Comparison of ENCODE assay signal across 1 cellular context in the genomic region with DNA sequence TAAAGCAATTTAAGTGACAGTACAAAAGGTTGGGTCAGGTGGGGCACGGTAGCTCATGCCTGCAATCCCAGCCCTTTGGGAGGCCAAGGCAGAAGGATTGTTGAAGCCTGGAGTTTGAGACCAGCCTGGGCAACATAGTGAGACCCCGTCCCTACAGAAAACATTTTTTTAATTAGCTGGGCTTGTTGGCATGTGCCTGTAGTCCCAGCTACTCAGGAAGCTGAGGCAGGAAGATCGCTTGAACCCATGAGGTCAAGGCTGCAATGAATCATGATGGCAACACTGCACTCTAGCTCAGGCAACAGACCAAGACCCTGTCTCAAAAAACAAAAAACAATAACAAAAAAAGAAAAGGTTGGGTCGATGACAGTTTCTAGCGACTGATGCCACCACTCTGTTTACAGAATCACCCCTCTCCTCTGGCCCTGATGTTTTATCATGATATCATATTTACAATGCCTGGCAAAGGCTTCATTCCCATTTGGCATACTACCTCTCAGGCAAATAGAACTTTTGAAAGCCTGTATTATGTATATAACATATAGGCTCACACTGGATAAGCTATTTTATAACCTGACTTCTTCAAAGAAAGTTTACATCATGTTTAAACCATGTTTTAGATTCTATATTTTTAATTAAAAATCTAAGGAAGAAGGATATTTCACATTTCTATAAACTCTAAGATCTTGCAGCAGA.
TF ChIP-seq lines count a peak whose summit lies in the region.

No MANE protein-coding gene starts in this region.

TF ChIP-seq in HepG2, 621 proteins besides CTCF, POLR2A, EP300 and RAD21 (continued from another document and continues in another):
- TF ChIP-seq, protein P1, sequence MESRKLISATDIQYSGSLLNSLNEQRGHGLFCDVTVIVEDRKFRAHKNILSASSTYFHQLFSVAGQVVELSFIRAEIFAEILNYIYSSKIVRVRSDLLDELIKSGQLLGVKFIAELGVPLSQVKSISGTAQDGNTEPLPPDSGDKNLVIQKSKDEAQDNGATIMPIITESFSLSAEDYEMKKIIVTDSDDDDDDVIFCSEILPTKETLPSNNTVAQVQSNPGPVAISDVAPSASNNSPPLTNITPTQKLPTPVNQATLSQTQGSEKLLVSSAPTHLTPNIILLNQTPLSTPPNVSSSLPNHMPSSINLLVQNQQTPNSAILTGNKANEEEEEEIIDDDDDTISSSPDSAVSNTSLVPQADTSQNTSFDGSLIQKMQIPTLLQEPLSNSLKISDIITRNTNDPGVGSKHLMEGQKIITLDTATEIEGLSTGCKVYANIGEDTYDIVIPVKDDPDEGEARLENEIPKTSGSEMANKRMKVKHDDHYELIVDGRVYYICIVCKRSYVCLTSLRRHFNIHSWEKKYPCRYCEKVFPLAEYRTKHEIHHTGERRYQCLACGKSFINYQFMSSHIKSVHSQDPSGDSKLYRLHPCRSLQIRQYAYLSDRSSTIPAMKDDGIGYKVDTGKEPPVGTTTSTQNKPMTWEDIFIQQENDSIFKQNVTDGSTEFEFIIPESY (CRISPR knock-in tag; IDR thresholded peaks at IDR 0.05), result no peak
- TF ChIP-seq ZMYM3 (CRISPR knock-in tag; IDR thresholded peaks at IDR 0.05), result peak; percentile 77
- no peak for TF ChIP-seq SALL2 (CRISPR knock-in tag; IDR thresholded peaks at IDR 0.05)
- no peak for TF ChIP-seq TGIF2 (CRISPR knock-in tag; IDR thresholded peaks at IDR 0.05)
- no peak for TF ChIP-seq GATAD1 (CRISPR knock-in tag; IDR thresholded peaks at IDR 0.05)
- TF ChIP-seq FOSL2 (CRISPR knock-in tag; IDR thresholded peaks at IDR 0.05), result peak; percentile 90
- TF ChIP-seq, protein P2, sequence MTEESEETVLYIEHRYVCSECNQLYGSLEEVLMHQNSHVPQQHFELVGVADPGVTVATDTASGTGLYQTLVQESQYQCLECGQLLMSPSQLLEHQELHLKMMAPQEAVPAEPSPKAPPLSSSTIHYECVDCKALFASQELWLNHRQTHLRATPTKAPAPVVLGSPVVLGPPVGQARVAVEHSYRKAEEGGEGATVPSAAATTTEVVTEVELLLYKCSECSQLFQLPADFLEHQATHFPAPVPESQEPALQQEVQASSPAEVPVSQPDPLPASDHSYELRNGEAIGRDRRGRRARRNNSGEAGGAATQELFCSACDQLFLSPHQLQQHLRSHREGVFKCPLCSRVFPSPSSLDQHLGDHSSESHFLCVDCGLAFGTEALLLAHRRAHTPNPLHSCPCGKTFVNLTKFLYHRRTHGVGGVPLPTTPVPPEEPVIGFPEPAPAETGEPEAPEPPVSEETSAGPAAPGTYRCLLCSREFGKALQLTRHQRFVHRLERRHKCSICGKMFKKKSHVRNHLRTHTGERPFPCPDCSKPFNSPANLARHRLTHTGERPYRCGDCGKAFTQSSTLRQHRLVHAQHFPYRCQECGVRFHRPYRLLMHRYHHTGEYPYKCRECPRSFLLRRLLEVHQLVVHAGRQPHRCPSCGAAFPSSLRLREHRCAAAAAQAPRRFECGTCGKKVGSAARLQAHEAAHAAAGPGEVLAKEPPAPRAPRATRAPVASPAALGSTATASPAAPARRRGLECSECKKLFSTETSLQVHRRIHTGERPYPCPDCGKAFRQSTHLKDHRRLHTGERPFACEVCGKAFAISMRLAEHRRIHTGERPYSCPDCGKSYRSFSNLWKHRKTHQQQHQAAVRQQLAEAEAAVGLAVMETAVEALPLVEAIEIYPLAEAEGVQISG (CRISPR knock-in tag; IDR thresholded peaks at IDR 0.05), result 0 out of 2 replicates have a peak, but pooled peaks have one; percentile 3
- no peak for TF ChIP-seq MED13 (CRISPR knock-in tag; IDR thresholded peaks at IDR 0.05)
- TF ChIP-seq, protein P3, sequence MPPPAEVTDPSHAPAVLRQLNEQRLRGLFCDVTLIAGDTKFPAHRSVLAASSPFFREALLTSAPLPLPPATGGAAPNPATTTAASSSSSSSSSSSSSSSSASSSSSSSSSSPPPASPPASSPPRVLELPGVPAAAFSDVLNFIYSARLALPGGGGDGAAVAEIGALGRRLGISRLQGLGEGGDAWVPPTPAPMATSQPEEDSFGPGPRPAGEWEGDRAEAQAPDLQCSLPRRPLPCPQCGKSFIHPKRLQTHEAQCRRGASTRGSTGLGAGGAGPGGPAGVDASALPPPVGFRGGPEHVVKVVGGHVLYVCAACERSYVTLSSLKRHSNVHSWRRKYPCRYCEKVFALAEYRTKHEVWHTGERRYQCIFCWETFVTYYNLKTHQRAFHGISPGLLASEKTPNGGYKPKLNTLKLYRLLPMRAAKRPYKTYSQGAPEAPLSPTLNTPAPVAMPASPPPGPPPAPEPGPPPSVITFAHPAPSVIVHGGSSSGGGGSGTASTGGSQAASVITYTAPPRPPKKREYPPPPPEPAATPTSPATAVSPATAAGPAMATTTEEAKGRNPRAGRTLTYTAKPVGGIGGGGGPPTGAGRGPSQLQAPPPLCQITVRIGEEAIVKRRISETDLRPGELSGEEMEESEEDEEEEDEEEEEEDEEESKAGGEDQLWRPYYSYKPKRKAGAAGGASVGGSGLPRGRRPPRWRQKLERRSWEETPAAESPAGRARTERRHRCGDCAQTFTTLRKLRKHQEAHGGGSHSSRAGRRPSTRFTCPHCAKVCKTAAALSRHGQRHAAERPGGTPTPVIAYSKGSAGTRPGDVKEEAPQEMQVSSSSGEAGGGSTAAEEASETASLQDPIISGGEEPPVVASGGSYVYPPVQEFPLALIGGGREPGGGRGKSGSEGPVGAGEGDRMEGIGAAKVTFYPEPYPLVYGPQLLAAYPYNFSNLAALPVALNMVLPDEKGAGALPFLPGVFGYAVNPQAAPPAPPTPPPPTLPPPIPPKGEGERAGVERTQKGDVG (CRISPR knock-in tag; IDR thresholded peaks at IDR 0.05; ENCODE audit: borderline replicate concordance), result no peak
- TF ChIP-seq, protein P4, sequence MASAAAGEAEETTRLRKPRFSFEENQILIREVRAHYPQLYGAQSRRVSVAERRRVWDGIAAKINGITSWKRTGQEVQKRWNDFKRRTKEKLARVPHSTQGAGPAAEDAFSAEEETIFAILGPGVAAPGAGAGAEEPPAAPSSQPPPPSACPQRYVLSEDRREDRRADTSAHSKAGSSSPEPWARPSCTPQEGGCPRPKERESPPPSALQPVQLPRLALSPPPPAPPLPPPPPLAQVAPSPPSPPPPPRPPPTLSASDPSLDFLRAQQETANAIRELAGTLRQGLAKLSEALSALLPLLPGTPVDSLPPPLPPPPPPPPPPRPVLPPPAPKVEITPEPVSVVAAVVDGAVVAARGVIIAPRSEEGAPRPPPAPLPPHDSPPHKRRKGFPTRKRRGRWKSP (CRISPR knock-in tag; IDR thresholded peaks at IDR 0.05), result no peak
- TF ChIP-seq SIN3A (IDR thresholded peaks at IDR 0.05; ENCODE audit: borderline replicate concordance, low read depth, low read length), result no peak
- no peak for TF ChIP-seq RFXAP (CRISPR knock-in tag; IDR thresholded peaks at IDR 0.05; ENCODE audit: borderline replicate concordance)
- TF ChIP-seq ZNF24 (IDR thresholded peaks at IDR 0.05), result no peak
- TF ChIP-seq, protein P5, sequence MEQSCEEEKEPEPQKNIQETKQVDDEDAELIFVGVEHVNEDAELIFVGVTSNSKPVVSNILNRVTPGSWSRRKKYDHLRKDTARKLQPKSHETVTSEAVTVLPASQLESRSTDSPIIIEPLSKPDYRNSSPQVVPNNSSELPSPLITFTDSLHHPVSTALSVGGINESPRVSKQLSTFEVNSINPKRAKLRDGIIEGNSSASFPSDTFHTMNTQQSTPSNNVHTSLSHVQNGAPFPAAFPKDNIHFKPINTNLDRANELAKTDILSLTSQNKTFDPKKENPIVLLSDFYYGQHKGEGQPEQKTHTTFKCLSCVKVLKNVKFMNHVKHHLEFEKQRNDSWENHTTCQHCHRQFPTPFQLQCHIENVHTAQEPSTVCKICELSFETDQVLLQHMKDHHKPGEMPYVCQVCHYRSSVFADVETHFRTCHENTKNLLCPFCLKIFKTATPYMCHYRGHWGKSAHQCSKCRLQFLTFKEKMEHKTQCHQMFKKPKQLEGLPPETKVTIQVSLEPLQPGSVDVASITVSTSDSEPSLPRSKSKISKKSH (CRISPR knock-in tag; IDR thresholded peaks at IDR 0.05; ENCODE audit: borderline replicate concordance), result no peak
- TF ChIP-seq, protein P6, sequence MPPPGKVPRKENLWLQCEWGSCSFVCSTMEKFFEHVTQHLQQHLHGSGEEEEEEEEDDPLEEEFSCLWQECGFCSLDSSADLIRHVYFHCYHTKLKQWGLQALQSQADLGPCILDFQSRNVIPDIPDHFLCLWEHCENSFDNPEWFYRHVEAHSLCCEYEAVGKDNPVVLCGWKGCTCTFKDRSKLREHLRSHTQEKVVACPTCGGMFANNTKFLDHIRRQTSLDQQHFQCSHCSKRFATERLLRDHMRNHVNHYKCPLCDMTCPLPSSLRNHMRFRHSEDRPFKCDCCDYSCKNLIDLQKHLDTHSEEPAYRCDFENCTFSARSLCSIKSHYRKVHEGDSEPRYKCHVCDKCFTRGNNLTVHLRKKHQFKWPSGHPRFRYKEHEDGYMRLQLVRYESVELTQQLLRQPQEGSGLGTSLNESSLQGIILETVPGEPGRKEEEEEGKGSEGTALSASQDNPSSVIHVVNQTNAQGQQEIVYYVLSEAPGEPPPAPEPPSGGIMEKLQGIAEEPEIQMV (CRISPR knock-in tag; IDR thresholded peaks at IDR 0.05; ENCODE audit: low read depth), result no peak
- TF ChIP-seq, protein P7, sequence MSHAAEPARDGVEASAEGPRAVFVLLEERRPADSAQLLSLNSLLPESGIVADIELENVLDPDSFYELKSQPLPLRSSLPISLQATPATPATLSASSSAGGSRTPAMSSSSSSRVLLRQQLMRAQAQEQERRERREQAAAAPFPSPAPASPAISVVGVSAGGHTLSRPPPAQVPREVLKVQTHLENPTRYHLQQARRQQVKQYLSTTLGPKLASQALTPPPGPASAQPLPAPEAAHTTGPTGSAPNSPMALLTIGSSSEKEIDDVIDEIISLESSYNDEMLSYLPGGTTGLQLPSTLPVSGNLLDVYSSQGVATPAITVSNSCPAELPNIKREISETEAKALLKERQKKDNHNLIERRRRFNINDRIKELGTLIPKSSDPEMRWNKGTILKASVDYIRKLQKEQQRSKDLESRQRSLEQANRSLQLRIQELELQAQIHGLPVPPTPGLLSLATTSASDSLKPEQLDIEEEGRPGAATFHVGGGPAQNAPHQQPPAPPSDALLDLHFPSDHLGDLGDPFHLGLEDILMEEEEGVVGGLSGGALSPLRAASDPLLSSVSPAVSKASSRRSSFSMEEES (CRISPR knock-in tag; IDR thresholded peaks at IDR 0.05), result no peak
- no peak for TF ChIP-seq AGO2 (optimal IDR thresholded peaks at IDR 0.05; ENCODE audit: low read depth, low read length)
- no peak for TF ChIP-seq NBN (conservative IDR thresholded peaks at IDR 0.05)
- TF ChIP-seq ZNF496 (CRISPR knock-in tag; IDR thresholded peaks at IDR 0.05; ENCODE audit: insufficient replicate concordance), result no peak
- no peak for TF ChIP-seq KDM4B (CRISPR knock-in tag; IDR thresholded peaks at IDR 0.05)
- TF ChIP-seq, protein P8, sequence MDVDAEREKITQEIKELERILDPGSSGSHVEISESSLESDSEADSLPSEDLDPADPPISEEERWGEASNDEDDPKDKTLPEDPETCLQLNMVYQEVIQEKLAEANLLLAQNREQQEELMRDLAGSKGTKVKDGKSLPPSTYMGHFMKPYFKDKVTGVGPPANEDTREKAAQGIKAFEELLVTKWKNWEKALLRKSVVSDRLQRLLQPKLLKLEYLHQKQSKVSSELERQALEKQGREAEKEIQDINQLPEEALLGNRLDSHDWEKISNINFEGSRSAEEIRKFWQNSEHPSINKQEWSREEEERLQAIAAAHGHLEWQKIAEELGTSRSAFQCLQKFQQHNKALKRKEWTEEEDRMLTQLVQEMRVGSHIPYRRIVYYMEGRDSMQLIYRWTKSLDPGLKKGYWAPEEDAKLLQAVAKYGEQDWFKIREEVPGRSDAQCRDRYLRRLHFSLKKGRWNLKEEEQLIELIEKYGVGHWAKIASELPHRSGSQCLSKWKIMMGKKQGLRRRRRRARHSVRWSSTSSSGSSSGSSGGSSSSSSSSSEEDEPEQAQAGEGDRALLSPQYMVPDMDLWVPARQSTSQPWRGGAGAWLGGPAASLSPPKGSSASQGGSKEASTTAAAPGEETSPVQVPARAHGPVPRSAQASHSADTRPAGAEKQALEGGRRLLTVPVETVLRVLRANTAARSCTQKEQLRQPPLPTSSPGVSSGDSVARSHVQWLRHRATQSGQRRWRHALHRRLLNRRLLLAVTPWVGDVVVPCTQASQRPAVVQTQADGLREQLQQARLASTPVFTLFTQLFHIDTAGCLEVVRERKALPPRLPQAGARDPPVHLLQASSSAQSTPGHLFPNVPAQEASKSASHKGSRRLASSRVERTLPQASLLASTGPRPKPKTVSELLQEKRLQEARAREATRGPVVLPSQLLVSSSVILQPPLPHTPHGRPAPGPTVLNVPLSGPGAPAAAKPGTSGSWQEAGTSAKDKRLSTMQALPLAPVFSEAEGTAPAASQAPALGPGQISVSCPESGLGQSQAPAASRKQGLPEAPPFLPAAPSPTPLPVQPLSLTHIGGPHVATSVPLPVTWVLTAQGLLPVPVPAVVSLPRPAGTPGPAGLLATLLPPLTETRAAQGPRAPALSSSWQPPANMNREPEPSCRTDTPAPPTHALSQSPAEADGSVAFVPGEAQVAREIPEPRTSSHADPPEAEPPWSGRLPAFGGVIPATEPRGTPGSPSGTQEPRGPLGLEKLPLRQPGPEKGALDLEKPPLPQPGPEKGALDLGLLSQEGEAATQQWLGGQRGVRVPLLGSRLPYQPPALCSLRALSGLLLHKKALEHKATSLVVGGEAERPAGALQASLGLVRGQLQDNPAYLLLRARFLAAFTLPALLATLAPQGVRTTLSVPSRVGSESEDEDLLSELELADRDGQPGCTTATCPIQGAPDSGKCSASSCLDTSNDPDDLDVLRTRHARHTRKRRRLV (CRISPR knock-in tag; IDR thresholded peaks at IDR 0.05), result no peak
- no peak for TF ChIP-seq CREB1 (IDR thresholded peaks at IDR 0.05)
- no peak for TF ChIP-seq CREB1 (CRISPR knock-in tag; IDR thresholded peaks at IDR 0.05)
- TF ChIP-seq PAX8 (CRISPR knock-in tag; IDR thresholded peaks at IDR 0.05; ENCODE audit: borderline replicate concordance), result no peak
- 0 out of 2 replicates have a peak, but pooled peaks have one; percentile 13 for TF ChIP-seq RBFOX2 (IDR thresholded peaks at IDR 0.05; ENCODE audit: low read depth, low read length)
- TF ChIP-seq ZSCAN25 (CRISPR knock-in tag; IDR thresholded peaks at IDR 0.05), result no peak
- TF ChIP-seq NKX3-1 (CRISPR knock-in tag; IDR thresholded peaks at IDR 0.05), result no peak
- TF ChIP-seq FOXP1 (IDR thresholded peaks at IDR 0.05), result no peak
- 0 out of 2 replicates have a peak, but pooled peaks have one; percentile 41 for TF ChIP-seq FOXP1 (CRISPR knock-in tag; IDR thresholded peaks at IDR 0.05)
